Comparison of ENCODE assay signal across 1 cellular context in the genomic region with DNA sequence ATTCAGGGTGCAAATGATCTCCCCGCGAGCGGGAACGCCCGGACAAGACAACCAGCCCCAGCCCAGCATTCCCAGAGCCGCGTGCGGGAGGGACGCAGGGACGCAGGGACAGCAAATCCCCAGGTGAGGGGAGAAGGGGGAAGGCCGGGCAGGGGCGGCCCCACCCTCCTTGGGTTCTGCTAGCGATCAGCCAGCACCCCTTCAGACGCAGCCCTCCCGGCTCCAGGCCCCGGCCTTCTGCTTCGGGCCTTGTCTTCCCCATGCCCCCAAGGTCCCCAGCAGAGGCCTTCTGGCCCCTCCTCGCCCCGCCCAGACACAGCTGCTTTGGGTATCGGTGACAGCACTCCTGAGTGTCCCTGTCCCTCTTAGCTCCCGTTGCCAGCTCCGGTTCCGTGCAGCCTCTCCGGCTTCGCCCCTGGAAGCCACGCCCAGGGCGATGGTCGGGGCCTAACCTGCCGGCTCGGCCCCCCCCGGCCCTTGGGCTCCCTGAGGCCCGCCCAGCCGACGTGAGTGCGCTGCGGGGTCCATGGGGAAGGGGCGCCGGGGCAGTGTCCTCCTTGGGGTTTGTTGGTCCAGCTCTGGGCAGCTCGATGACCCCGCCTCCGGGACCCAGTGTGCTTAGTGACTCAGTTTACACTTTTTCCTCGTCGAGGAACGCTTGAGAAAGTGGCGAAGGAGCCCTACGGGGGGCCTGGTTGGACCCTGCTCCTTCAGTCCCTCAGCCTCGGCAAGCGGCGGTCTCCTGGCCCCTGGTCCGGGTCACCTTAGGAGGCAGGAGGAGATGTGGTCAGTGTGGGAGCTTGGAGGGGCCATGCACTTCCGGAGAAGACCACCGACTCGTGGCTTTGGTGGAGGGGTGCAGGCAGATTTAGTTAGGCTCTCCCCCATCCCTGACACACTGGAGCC.
TF ChIP-seq lines count a peak whose summit lies in the region.

No MANE protein-coding gene starts in this region.

TF ChIP-seq in K562, 482 proteins besides CTCF, POLR2A, EP300 and RAD21 (continued from another document):
- TF ChIP-seq, protein P1, sequence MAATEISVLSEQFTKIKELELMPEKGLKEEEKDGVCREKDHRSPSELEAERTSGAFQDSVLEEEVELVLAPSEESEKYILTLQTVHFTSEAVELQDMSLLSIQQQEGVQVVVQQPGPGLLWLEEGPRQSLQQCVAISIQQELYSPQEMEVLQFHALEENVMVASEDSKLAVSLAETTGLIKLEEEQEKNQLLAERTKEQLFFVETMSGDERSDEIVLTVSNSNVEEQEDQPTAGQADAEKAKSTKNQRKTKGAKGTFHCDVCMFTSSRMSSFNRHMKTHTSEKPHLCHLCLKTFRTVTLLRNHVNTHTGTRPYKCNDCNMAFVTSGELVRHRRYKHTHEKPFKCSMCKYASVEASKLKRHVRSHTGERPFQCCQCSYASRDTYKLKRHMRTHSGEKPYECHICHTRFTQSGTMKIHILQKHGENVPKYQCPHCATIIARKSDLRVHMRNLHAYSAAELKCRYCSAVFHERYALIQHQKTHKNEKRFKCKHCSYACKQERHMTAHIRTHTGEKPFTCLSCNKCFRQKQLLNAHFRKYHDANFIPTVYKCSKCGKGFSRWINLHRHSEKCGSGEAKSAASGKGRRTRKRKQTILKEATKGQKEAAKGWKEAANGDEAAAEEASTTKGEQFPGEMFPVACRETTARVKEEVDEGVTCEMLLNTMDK (IDR thresholded peaks at IDR 0.05; ENCODE audit: borderline replicate concordance, insufficient read depth, low read depth, low read length, poor library complexity, severe bottlenecking) = no peak
- TF ChIP-seq, protein P2, sequence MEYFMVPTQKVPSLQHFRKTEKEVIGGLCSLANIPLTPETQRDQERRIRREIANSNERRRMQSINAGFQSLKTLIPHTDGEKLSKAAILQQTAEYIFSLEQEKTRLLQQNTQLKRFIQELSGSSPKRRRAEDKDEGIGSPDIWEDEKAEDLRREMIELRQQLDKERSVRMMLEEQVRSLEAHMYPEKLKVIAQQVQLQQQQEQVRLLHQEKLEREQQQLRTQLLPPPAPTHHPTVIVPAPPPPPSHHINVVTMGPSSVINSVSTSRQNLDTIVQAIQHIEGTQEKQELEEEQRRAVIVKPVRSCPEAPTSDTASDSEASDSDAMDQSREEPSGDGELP (CRISPR knock-in tag; IDR thresholded peaks at IDR 0.05; ENCODE audit: borderline replicate concordance) = no peak
- TF ChIP-seq NR2F6 (CRISPR knock-in tag; IDR thresholded peaks at IDR 0.05) = no peak
